10 cellular contexts compared by ENCODE assay signal in the genomic region with DNA sequence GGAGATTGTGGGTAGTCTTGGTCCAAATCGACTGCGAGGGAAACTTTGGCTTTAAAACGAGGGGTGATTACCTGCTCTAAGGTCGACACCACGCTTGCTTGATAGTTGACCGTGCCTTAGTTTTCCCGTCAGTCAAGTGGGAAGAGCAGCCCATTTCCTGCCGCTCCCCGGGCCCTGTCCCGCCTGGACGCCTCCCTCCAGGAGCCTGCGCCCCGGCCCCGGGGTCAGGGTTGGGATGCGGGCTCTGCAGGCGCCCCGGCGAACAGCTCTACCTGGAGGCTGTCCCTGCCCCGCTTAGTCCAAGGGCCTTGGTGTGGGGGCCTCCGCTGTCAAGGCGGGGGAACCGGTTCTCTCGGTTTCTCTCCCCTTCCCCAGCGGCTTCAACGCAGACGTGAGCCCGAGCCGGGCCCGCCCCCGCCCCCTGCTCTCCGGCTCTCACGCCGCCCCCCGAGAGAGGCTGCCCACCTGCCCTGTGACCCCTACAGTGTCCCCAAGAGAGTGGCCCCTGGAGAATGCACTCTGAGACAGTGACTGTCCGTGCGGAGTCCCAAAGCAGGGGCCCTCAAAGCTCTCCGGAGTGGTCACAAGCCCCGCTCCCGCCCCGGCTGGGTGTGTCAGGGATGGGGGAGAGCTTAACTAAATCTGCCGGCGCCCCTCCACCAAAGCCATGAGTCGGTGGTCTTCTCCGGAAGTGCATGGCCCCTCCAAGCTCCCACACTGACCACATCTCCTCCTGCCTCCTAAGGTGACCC.
A peak's percentile ranks its signal among the peaks of the same experiment; 100 is the strongest.
DNase-seq lines count a peak whose midpoint lies in the region; ATAC-seq and TF ChIP-seq lines count a peak whose summit lies in the region.
"Had no signal": no experiment of that assay in that cellular context is flagged by ENCODE, and none has a peak within 500 bp of the region (broad histone marks: within the 10 kb centered on the region; RNA-seq: fewer than 3 reads in every experiment).

No MANE protein-coding gene starts in this region.

- H3K23ac ChIP-seq in mesenchymal stem cell (ENCODE audit: low read length in 2 of 2) = no peak overlapping the region

- no peak overlapping the region for H2BK12ac ChIP-seq in mesenchymal stem cell (ENCODE audit: low read length in 2 of 2)

- no peak overlapping the region for H2BK120ac ChIP-seq in mesenchymal stem cell (ENCODE audit: low read depth, low read length)

- no peak overlapping the region for H3K9ac ChIP-seq in mesenchymal stem cell (ENCODE audit: low read length)

- H3K27ac ChIP-seq in mesenchymal stem cell (ENCODE audit: low read length, poor library complexity, severe bottlenecking) = no peak overlapping the region
- no peak overlapping the region for H3K27ac ChIP-seq in urinary bladder (ENCODE audit: low read depth)

- no peaks in the 10 kb centered on the region for H3K9me3 ChIP-seq in mesenchymal stem cell (ENCODE audit: control insufficient read depth, low read length)

- H3K4me2 ChIP-seq in mesenchymal stem cell (ENCODE audit: low read length, poor library complexity, severe bottlenecking) = peak overlapping the region; percentile 78

- H3K27me3 ChIP-seq in mesenchymal stem cell (ENCODE audit: control insufficient read depth in 1 of 2, insufficient read depth in 1 of 2, low read length in 2 of 2) = peaks cover 6 to 30% of the 10 kb centered on the region in 2 experiments

- peak overlapping the region; percentile 6 for H4K91ac ChIP-seq in mesenchymal stem cell (ENCODE audit: low read length)

- intact Hi-C loops in cardiac septum (cut with DNase I) = no loop called here
- intact Hi-C loops in Right ventricle myocardium inferior (cut with DNase I) = loop anchor here (10.0 kb wide), 1 partner anchor 425 kb away; no protein-coding TSS in a partner anchor

- H3K18ac ChIP-seq in mesenchymal stem cell (ENCODE audit: low read depth in 1 of 2, low read length in 2 of 2) = peak overlapping the region in 1 of 2 experiments; percentile 8

- H3K4me1 ChIP-seq in mesenchymal stem cell (ENCODE audit: control insufficient read depth, insufficient read depth, low read depth, low read length) (peaks cover 48% of the 10 kb centered on the region), urinary bladder (ENCODE audit: insufficient read depth) (peaks cover 2% of the 10 kb centered on the region)

- H3K4me1 Mint-ChIP-seq in chondrocyte (ENCODE audit: low read depth) = peaks cover 35% of the 10 kb centered on the region

- WGBS in mesenchymal stem cell = 21% methylated on average over 39 of the region's 44 CpGs
- WGBS in urinary bladder = 14% methylated on average over 44 of the region's 44 CpGs

- no peak overlapping the region for H2AFZ ChIP-seq in mesenchymal stem cell (ENCODE audit: low read depth, low read length)

- no peaks in the 10 kb centered on the region for H3K36me3 Mint-ChIP-seq in chondrocyte (ENCODE audit: low read depth)

- peaks cover 2% of the 10 kb centered on the region for H3K79me1 ChIP-seq in mesenchymal stem cell (replicated peaks; ENCODE audit: low read length, poor library complexity, severe bottlenecking)

- no peak overlapping the region for H2BK5ac ChIP-seq in mesenchymal stem cell (ENCODE audit: low read depth, low read length, poor library complexity, severe bottlenecking)

- H3K14ac ChIP-seq in mesenchymal stem cell (ENCODE audit: low read length in 2 of 2) = no peak overlapping the region

- H2BK15ac ChIP-seq in mesenchymal stem cell (ENCODE audit: low read depth, poor library complexity, severe bottlenecking) = peak overlapping the region; percentile 88

- DNase-seq in cardiac septum (ENCODE audit: low spot score) (peak; percentile 68), Right ventricle myocardium inferior (ENCODE audit: missing footprints) (no peak), chondrocyte (ENCODE audit: low spot score) (no peak), mesenchymal stem cell (no peak), ACHN (no peak), NCI-H226 (no peak)
- DNase-seq: Kasumi-1, T1000 had no signal

- no peak overlapping the region for H3K4ac ChIP-seq in mesenchymal stem cell (ENCODE audit: low read depth in 1 of 2, low read length in 2 of 2)

- H3K4me3 ChIP-seq in mesenchymal stem cell (ENCODE audit: insufficient read depth in 1 of 2, low read depth in 1 of 2, low read length in 2 of 2) (no peak overlapping the region), urinary bladder (ENCODE audit: low read depth, low read length) (peak overlapping the region; percentile 42)

- H3K9me3 Mint-ChIP-seq in chondrocyte (ENCODE audit: low read depth) = no peaks in the 10 kb centered on the region

- H3K27ac Mint-ChIP-seq in chondrocyte (ENCODE audit: unreplicated experiment) = no peak overlapping the region

- TF ChIP-seq CTCF in chondrocyte (IDR thresholded peaks at IDR 0.05) = no peak

- peaks cover 9% of the 10 kb centered on the region for H3K27me3 Mint-ChIP-seq in chondrocyte (ENCODE audit: low read depth)

- H2AK5ac ChIP-seq in mesenchymal stem cell (ENCODE audit: low read length, severe bottlenecking) = no peak overlapping the region

- ATAC-seq in Right ventricle myocardium inferior = no peak
- ATAC-seq in GM19324 (IDR thresholded peaks at IDR 0.05; ENCODE audit: low FRiP score, unreplicated experiment) = no peak

- in situ Hi-C loops in ACHN (cut with HindIII; ENCODE audit: low pct_ligation_motif_present, low pct_unique_long_range_greater_than_20kb, low sequenced_read_pairs) = no loop called here

- no peak overlapping the region for H4K8ac ChIP-seq in mesenchymal stem cell (ENCODE audit: low read length)

- H3K36me3 ChIP-seq in mesenchymal stem cell (ENCODE audit: control insufficient read depth in 1 of 2, insufficient read depth in 2 of 2, low read depth in 1 of 2, low read length in 2 of 2) (peaks cover 25 to 28% of the 10 kb centered on the region in 2 experiments), urinary bladder (ENCODE audit: insufficient read depth) (no peaks in the 10 kb centered on the region)

- peak overlapping the region; percentile 48 for H3K4me3 Mint-ChIP-seq in chondrocyte (ENCODE audit: unreplicated experiment)
